12 cellular contexts compared by ENCODE assay signal in genomic region chr3:30687930-30688570, GRCh38.
A peak's percentile ranks its signal among the peaks of the same experiment; 100 is the strongest.
DNase-seq lines count a peak whose midpoint lies in the region; ATAC-seq and TF ChIP-seq lines count a peak whose summit lies in the region.
"Had no signal": no experiment of that assay in that cellular context is flagged by ENCODE, and none has a peak within 500 bp of the region (broad histone marks: within the 10 kb centered on the region; RNA-seq: fewer than 3 reads in every experiment).

No MANE protein-coding gene starts in this region.

- peaks cover 32 to 41% of the 10 kb centered on the region in 2 donors for H3K36me3 ChIP-seq in muscle layer of duodenum (ENCODE audit: control insufficient read depth in 1 of 2, insufficient read depth in 2 of 2, low read length in 2 of 2)
- peaks cover 27 to 41% (median 30%) of the 10 kb centered on the region in 3 donors for H3K36me3 ChIP-seq in tibial artery

- no peaks in the 10 kb centered on the region for H3K27me3 Mint-ChIP-seq in activated naive CD4-positive, alpha-beta T cell treated with anti-CD3 and anti-CD28 coated beads, Interleukin-2, amount 50 U/mL, for 24 hours
- no peaks in the 10 kb centered on the region for H3K27me3 Mint-ChIP-seq in activated naive CD4-positive, alpha-beta T cell treated with anti-CD3 and anti-CD28 coated beads, Interleukin-2, amount 10 ng/mL, durations not matched to agents 7 days and 5 days
- no peaks in the 10 kb centered on the region for H3K27me3 Mint-ChIP-seq in activated naive CD8-positive, alpha-beta T cell treated with anti-CD3 and anti-CD28 coated beads, Interleukin-2, amount 10 ng/mL, durations not matched to agents 7 days and 5 days

- H3K4me3 ChIP-seq in muscle layer of duodenum (ENCODE audit: low read depth in 1 of 2, low read length in 2 of 2) (no peak overlapping the region), tibial artery (no peak overlapping the region)
- H3K4me3 ChIP-seq: testis had no signal

- H3K27ac Mint-ChIP-seq in activated naive CD4-positive, alpha-beta T cell treated with anti-CD3 and anti-CD28 coated beads, Interleukin-2, amount 50 U/mL, for 24 hours = peak overlapping the region; percentile 92
- no peak overlapping the region for H3K27ac Mint-ChIP-seq in activated naive CD4-positive, alpha-beta T cell treated with anti-CD3 and anti-CD28 coated beads, Interleukin-2, amount 10 ng/mL, durations not matched to agents 7 days and 5 days
- H3K27ac Mint-ChIP-seq in activated naive CD8-positive, alpha-beta T cell treated with anti-CD3 and anti-CD28 coated beads, Interleukin-2, amount 10 ng/mL, durations not matched to agents 7 days and 5 days = peak overlapping the region; percentile 57

- peak overlapping the region; percentile 40 for H3K4me3 Mint-ChIP-seq in activated naive CD4-positive, alpha-beta T cell treated with anti-CD3 and anti-CD28 coated beads, Interleukin-2, amount 50 U/mL, for 24 hours
- H3K4me3 Mint-ChIP-seq in activated naive CD4-positive, alpha-beta T cell treated with anti-CD3 and anti-CD28 coated beads, Interleukin-2, amount 10 ng/mL, durations not matched to agents 7 days and 5 days = no peak overlapping the region
- H3K4me3 Mint-ChIP-seq in activated naive CD8-positive, alpha-beta T cell treated with anti-CD3 and anti-CD28 coated beads, Interleukin-2, amount 10 ng/mL, durations not matched to agents 7 days and 5 days = no peak overlapping the region

- no peaks in the 10 kb centered on the region for H3K9me3 Mint-ChIP-seq in activated naive CD4-positive, alpha-beta T cell treated with anti-CD3 and anti-CD28 coated beads, Interleukin-2, amount 50 U/mL, for 24 hours
- H3K9me3 Mint-ChIP-seq in activated naive CD4-positive, alpha-beta T cell treated with anti-CD3 and anti-CD28 coated beads, Interleukin-2, amount 10 ng/mL, durations not matched to agents 7 days and 5 days = no peaks in the 10 kb centered on the region
- no peaks in the 10 kb centered on the region for H3K9me3 Mint-ChIP-seq in activated naive CD8-positive, alpha-beta T cell treated with anti-CD3 and anti-CD28 coated beads, Interleukin-2, amount 10 ng/mL, durations not matched to agents 7 days and 5 days

- H3K27me3 ChIP-seq in muscle layer of duodenum (ENCODE audit: low read depth, low read length) = no peaks in the 10 kb centered on the region
- no peaks in the 10 kb centered on the region for H3K27me3 ChIP-seq in tibial artery
- H3K27me3 ChIP-seq: testis had no signal

- H3K27ac ChIP-seq in muscle layer of duodenum (ENCODE audit: low read length) = peak overlapping the region; percentile 83
- H3K27ac ChIP-seq in tibial artery = peak overlapping the region; percentile 61 to 77

- peaks cover 48 to 82% of the 10 kb centered on the region in 2 donors for H3K4me1 ChIP-seq in muscle layer of duodenum (ENCODE audit: control insufficient read depth in 1 of 2, insufficient read depth in 2 of 2, low read length in 2 of 2)
- peaks cover 0 to 99% (median 67%) of the 10 kb centered on the region in 4 donors for H3K4me1 ChIP-seq in tibial artery

- H3K9me3 ChIP-seq in muscle layer of duodenum (ENCODE audit: control insufficient read depth in 1 of 2, low read length in 2 of 2) (no peaks in the 10 kb centered on the region), tibial artery (no peaks in the 10 kb centered on the region)
- H3K9me3 ChIP-seq: testis had no signal

- peaks cover 58% of the 10 kb centered on the region for H3K36me3 Mint-ChIP-seq in activated naive CD4-positive, alpha-beta T cell treated with anti-CD3 and anti-CD28 coated beads, Interleukin-2, amount 50 U/mL, for 24 hours
- peaks cover 92% of the 10 kb centered on the region for H3K36me3 Mint-ChIP-seq in activated naive CD4-positive, alpha-beta T cell treated with anti-CD3 and anti-CD28 coated beads, Interleukin-2, amount 10 ng/mL, durations not matched to agents 7 days and 5 days
- peaks cover 61% of the 10 kb centered on the region for H3K36me3 Mint-ChIP-seq in activated naive CD8-positive, alpha-beta T cell treated with anti-CD3 and anti-CD28 coated beads, Interleukin-2, amount 10 ng/mL, durations not matched to agents 7 days and 5 days

- ATAC-seq in activated naive CD8-positive, alpha-beta T cell treated with anti-CD3 and anti-CD28 coated beads, Interleukin-2, amount 10 ng/mL, durations not matched to agents 7 days and 5 days (ENCODE audit: low read depth) = no peak

- intact Hi-C loops in tibial artery (cut with DNase I; ENCODE audit: low total_unique reads) = no loop called here

- POLR2A ChIA-PET in activated naive CD8-positive, alpha-beta T cell treated with anti-CD3 and anti-CD28 coated beads, Interleukin-2, amount 10 ng/mL, durations not matched to agents 7 days and 5 days (lab: Charles Lee) = interaction anchor here (0.6 to 1.3 kb wide), 2 partner anchors 8 to 24 kb away, joined by 3 read pairs; no protein-coding TSS in a partner anchor

- no peak for TF ChIP-seq CTCF in tibial artery (IDR thresholded peaks at IDR 0.05)

- H3K4me1 Mint-ChIP-seq in activated naive CD4-positive, alpha-beta T cell treated with anti-CD3 and anti-CD28 coated beads, Interleukin-2, amount 50 U/mL, for 24 hours = peaks cover 97% of the 10 kb centered on the region
- H3K4me1 Mint-ChIP-seq in activated naive CD4-positive, alpha-beta T cell treated with anti-CD3 and anti-CD28 coated beads, Interleukin-2, amount 10 ng/mL, durations not matched to agents 7 days and 5 days = peaks cover 91% of the 10 kb centered on the region
- peaks cover 61% of the 10 kb centered on the region for H3K4me1 Mint-ChIP-seq in activated naive CD8-positive, alpha-beta T cell treated with anti-CD3 and anti-CD28 coated beads, Interleukin-2, amount 10 ng/mL, durations not matched to agents 7 days and 5 days

- no peak for DNase-seq in activated naive CD4-positive, alpha-beta T cell treated with anti-CD3 and anti-CD28 coated beads, Interleukin-2, amount 10 ng/mL, durations not matched to agents 7 days and 5 days
- DNase-seq in activated naive CD8-positive, alpha-beta T cell treated with anti-CD3 and anti-CD28 coated beads, Interleukin-2, amount 10 ng/mL, durations not matched to agents 7 days and 5 days = no peak
- DNase-seq in tibial artery (no peak), amniotic stem cell (lab: John Stamatoyannopoulos, UW) (no peak)
- DNase-seq in activated effector memory CD4-positive, alpha-beta T cell treated with anti-CD3 and anti-CD28 coated beads, Interleukin-2, amount 50 U/mL, for 16 hours = no peak
- no peak for DNase-seq in activated CD8-positive, alpha-beta memory T cell treated with anti-CD3 and anti-CD28 coated beads for 24 hours
- DNase-seq: AML-193; NCI-H524; stimulated activated CD4-positive, alpha-beta T cell treated with anti-CD3 and anti-CD28 coated beads, Interleukin-2, amount 100 ng/mL, for 24 hours; testis had no signal

- CTCF ChIA-PET in activated naive CD4-positive, alpha-beta T cell treated with anti-CD3 and anti-CD28 coated beads, Interleukin-2, amount 10 ng/mL, durations not matched to agents 7 days and 5 days (lab: Charles Lee) = no interaction called here
